Comparison of ENCODE assay signal across 1 cellular context in the genomic region with DNA sequence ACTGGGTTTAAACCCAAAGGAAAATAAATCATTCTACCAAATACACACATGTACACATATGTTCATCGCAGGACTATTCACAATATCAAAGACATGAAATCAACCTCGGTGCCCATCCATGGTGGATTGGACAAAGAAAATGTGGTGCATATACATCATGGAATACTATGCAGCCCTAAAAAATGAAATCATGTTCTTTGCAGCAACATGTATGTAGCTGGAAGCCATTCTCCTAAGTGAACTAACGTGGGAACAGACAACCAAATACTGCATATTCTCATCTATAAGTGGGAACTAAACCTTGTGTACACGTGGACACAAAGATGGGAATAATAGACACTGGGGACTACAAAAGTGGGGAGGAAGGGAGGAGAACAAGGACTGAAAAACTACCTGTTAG.
TF ChIP-seq lines count a peak whose summit lies in the region.

No MANE protein-coding gene starts in this region.

TF ChIP-seq in HCT116, 20 proteins besides CTCF, POLR2A, EP300 and RAD21 (continued from another document):
- TF ChIP-seq, protein P1, sequence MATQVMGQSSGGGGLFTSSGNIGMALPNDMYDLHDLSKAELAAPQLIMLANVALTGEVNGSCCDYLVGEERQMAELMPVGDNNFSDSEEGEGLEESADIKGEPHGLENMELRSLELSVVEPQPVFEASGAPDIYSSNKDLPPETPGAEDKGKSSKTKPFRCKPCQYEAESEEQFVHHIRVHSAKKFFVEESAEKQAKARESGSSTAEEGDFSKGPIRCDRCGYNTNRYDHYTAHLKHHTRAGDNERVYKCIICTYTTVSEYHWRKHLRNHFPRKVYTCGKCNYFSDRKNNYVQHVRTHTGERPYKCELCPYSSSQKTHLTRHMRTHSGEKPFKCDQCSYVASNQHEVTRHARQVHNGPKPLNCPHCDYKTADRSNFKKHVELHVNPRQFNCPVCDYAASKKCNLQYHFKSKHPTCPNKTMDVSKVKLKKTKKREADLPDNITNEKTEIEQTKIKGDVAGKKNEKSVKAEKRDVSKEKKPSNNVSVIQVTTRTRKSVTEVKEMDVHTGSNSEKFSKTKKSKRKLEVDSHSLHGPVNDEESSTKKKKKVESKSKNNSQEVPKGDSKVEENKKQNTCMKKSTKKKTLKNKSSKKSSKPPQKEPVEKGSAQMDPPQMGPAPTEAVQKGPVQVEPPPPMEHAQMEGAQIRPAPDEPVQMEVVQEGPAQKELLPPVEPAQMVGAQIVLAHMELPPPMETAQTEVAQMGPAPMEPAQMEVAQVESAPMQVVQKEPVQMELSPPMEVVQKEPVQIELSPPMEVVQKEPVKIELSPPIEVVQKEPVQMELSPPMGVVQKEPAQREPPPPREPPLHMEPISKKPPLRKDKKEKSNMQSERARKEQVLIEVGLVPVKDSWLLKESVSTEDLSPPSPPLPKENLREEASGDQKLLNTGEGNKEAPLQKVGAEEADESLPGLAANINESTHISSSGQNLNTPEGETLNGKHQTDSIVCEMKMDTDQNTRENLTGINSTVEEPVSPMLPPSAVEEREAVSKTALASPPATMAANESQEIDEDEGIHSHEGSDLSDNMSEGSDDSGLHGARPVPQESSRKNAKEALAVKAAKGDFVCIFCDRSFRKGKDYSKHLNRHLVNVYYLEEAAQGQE (IDR thresholded peaks at IDR 0.05; ENCODE audit: low read depth) = no peak
- TF ChIP-seq, protein P2, sequence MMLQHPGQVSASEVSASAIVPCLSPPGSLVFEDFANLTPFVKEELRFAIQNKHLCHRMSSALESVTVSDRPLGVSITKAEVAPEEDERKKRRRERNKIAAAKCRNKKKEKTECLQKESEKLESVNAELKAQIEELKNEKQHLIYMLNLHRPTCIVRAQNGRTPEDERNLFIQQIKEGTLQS (IDR thresholded peaks at IDR 0.05) = no peak
- TF ChIP-seq CEBPB (IDR thresholded peaks at IDR 0.05; ENCODE audit: low read depth) (no peak), SRF (IDR thresholded peaks at IDR 0.05; ENCODE audit: low read depth) (no peak), FOSL1 (IDR thresholded peaks at IDR 0.05; ENCODE audit: low read depth) (no peak), JUND (IDR thresholded peaks at IDR 0.05) (no peak), SP1 (IDR thresholded peaks at IDR 0.05; ENCODE audit: low read depth) (no peak), TCF7L2 (IDR thresholded peaks at IDR 0.05; ENCODE audit: borderline replicate concordance, extremely low read depth, insufficient read depth, insufficient read length) (no peak), CBX3 (IDR thresholded peaks at IDR 0.05; ENCODE audit: low read depth) (no peak), YY1 (IDR thresholded peaks at IDR 0.05; ENCODE audit: extremely low read depth, insufficient replicate concordance, low read depth, low read length) (no peak), ZFX (IDR thresholded peaks at IDR 0.05) (no peak), POLR2AphosphoS5 (IDR thresholded peaks at IDR 0.05; ENCODE audit: low read depth, low read length) (no peak), EGR1 (IDR thresholded peaks at IDR 0.05; ENCODE audit: low read depth) (no peak), ELF1 (IDR thresholded peaks at IDR 0.05; ENCODE audit: borderline replicate concordance, low read depth) (no peak), ZNF274 (IDR thresholded peaks at IDR 0.05; ENCODE audit: low read depth, low read length) (no peak)
- TF ChIP-seq, protein P3, sequence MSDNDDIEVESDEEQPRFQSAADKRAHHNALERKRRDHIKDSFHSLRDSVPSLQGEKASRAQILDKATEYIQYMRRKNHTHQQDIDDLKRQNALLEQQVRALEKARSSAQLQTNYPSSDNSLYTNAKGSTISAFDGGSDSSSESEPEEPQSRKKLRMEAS (IDR thresholded peaks at IDR 0.05) = no peak
